ENCODE assay signal across 20 cellular contexts in the genomic region with DNA sequence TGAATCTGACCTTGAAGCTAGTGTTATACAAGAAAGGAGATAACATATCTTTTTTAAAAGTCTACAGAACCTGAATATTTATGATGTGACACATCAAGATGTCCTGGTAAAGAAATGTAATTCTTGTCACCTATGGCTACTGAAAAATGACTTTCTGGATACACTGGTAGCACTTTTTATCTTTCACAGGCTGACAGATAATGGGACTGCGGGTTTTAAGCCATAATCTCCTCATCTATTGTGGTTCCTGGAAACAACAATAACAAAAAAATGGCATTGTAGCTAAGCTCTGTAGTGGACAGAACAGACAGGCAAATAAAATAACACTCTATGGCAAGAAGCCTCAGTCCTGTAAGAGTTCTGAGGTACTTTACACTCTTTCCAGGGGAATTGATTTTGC. TPM values are rescaled to one million over a fixed set of nuclear protein-coding genes. Genes with fewer than 3 reads are reported as not detected.
DNase-seq lines count a peak whose midpoint lies in the region; ATAC-seq, FAIRE-seq and TF ChIP-seq lines count a peak whose summit lies in the region.
"Had no signal": no experiment of that assay in that cellular context is flagged by ENCODE, and none has a peak within 500 bp of the region (broad histone marks: within the 10 kb centered on the region; RNA-seq: fewer than 3 reads in every experiment).

No MANE protein-coding gene starts in this region.

- H3K4me1 ChIP-seq in mucosa of rectum (ENCODE audit: control insufficient read depth in 2 of 2, insufficient read depth in 2 of 2, low read length in 2 of 2) (peaks cover 15 to 24% of the 10 kb centered on the region in 2 donors), small intestine (ENCODE audit: control insufficient read depth in 2 of 2, insufficient read depth in 1 of 2, low read depth in 1 of 2, low read length in 1 of 2) (peaks cover 2 to 8% of the 10 kb centered on the region in 2 donors)
- H3K4me1 ChIP-seq: BLaER1 had no signal

- FAIRE-seq in small intestine (lab: Jason Lieb, UNC) = no peak
- FAIRE-seq: GM12878, GM19239, H54 had no signal

- H3K36me3 ChIP-seq in mucosa of rectum (ENCODE audit: control insufficient read depth in 2 of 2, insufficient read depth in 2 of 2, low read length in 2 of 2) (no peaks in the 10 kb centered on the region), small intestine (ENCODE audit: control insufficient read depth in 2 of 2, insufficient read depth in 2 of 2, low read length in 2 of 2) (no peaks in the 10 kb centered on the region)
- H3K36me3 ChIP-seq: BLaER1 had no signal

- H3K9me3 ChIP-seq in mucosa of rectum (ENCODE audit: control insufficient read depth in 2 of 2, low read length in 2 of 2) (no peaks in the 10 kb centered on the region), small intestine (ENCODE audit: control insufficient read depth, low read depth) (no peaks in the 10 kb centered on the region)
- H3K9me3 ChIP-seq: BLaER1 had no signal

- no peaks in the 10 kb centered on the region for H3K27me3 ChIP-seq in mucosa of rectum (ENCODE audit: control insufficient read depth in 2 of 2, insufficient read depth in 2 of 2, low read length in 2 of 2)
- no peaks in the 10 kb centered on the region for H3K27me3 ChIP-seq in small intestine (ENCODE audit: control insufficient read depth in 2 of 2, insufficient read depth in 2 of 2, low read length in 2 of 2)
- H3K27me3 ChIP-seq: BLaER1 had no signal

- DNase-seq in OCI-M1 (lab: John Stamatoyannopoulos, UW) (peak; percentile 15), epithelial cell of prostate (ENCODE audit: low read depth, low spot score) (no peak), small intestine (peak; percentile 27), coronary artery (ENCODE audit: low spot score) (no peak), GM03348 (ENCODE audit: low spot score) (no peak)
- DNase-seq: 8988T; CD4-positive, alpha-beta memory T cell; DMS153; DMS79; GF-D8; HCEC 1CT had no signal

- H3K9ac ChIP-seq in mucosa of rectum (ENCODE audit: low read depth in 1 of 2, low read length in 2 of 2) = no peak overlapping the region
- H3K9ac ChIP-seq: BLaER1 had no signal

- no peak for ATAC-seq in HG02981 (IDR thresholded peaks at IDR 0.05; ENCODE audit: unreplicated experiment)
- no peak for ATAC-seq in GM19351 (IDR thresholded peaks at IDR 0.05; ENCODE audit: unreplicated experiment)
- ATAC-seq: GM12878, GM23338 had no signal

- TF ChIP-seq CTCF in coronary artery (IDR thresholded peaks at IDR 0.05) = no peak

- H3K4me3 ChIP-seq in mucosa of rectum (ENCODE audit: low read length in 2 of 2) (no peak overlapping the region), small intestine (ENCODE audit: low read depth in 1 of 2, low read length in 2 of 2) (no peak overlapping the region), coronary artery (no peak overlapping the region)
- H3K4me3 ChIP-seq: BLaER1, GM12878, GM23338 had no signal

- H3K27ac ChIP-seq in epithelial cell of prostate (peak overlapping the region; percentile 65), mucosa of rectum (ENCODE audit: low read depth in 2 of 2, low read length in 2 of 2) (peak overlapping the region; percentile 69 to 70), small intestine (ENCODE audit: low read depth in 1 of 2, low read length in 1 of 2) (peak overlapping the region; percentile 41 to 80), coronary artery (no peak overlapping the region)
- H3K27ac ChIP-seq: BLaER1, HL-60 had no signal

- WGBS in small intestine, 3 donors = 15 to 54% (median 33%) methylated on average over 1 of the region's 1 CpG

RNA-seq across cellular contexts. Expression of gene YAE1, which starts 31.6 kb away (rescaled TPM):
- 10 to 100 TPM; 32.8 to 61.6 (median 51.0) TPM for polyA plus RNA-seq in small intestine

Comparison
In these comparisons a context has a peak if more than half of its experiments do, and no peak if none do; other contexts are left out.
1. DNase-seq: peak in OCI-M1 (single experiment) and small intestine (single experiment); none in epithelial cell of prostate (single experiment), coronary artery (single experiment) and GM03348 (single experiment).
2. H3K27ac ChIP-seq: peak in epithelial cell of prostate (single experiment), mucosa of rectum (2 of 2) and small intestine (2 of 2); none in coronary artery (0 of 2).